In the genomic region with DNA sequence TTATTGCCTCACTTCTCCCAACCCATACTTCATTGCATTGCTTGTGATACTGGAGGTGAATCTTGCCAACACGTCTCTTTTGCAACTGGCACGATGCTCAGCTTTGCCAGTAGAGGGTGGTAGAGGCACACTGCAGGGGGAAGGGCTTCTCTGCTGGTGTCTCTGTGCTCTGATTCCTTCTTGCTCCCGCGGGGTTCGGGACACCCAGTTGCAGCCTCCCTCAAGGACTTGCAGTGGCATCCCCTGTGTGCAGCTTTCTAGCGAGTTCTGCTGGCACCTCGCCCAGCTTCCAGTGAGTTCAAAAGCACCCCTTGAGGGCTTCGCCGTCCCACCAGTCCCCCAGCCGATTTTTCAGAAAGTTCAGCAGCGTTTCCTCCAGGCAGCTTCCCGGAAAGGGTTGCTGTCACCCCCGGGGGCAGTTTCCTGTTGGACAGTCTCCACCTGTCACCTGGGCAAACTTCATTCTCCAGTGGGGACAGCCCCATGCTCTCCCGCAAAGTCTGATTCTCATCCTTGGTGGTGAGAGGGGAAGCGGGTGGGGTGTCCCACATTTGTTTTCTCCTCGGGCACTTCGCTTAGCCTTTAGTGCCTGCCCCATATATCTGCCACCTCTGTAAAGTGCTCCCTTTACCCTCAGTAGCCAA, we compare ENCODE assay signal across 1 cellular context.
A peak's percentile ranks its signal among the peaks of the same experiment; 100 is the strongest.
TF ChIP-seq lines count a peak whose summit lies in the region.

No MANE protein-coding gene starts in this region.

TF ChIP-seq in H1, 55 proteins besides CTCF, POLR2A, EP300 and RAD21:
- TF ChIP-seq YY1 (IDR thresholded peaks at IDR 0.05; ENCODE audit: low read depth, low read length) (no peak), KDM4A (IDR thresholded peaks at IDR 0.05; ENCODE audit: low read depth, low read length, severe bottlenecking) (peak; percentile 45), ZNF274 (IDR thresholded peaks at IDR 0.05; ENCODE audit: borderline replicate concordance, extremely low read depth, low read length) (no peak), SIN3A (conservative IDR thresholded peaks at IDR 0.05 in 1 of 2, IDR thresholded peaks at IDR 0.05 in 1 of 2; ENCODE audit: low read depth in 1 of 2, low read length in 2 of 2) (no peak), TAF1 (IDR thresholded peaks at IDR 0.05; ENCODE audit: low read depth, low read length) (no peak), PHF8 (conservative IDR thresholded peaks at IDR 0.05; ENCODE audit: low read depth, low read length) (no peak), POU5F1 (IDR thresholded peaks at IDR 0.05; ENCODE audit: low read depth, low read length) (no peak), KDM1A (IDR thresholded peaks at IDR 0.05; ENCODE audit: borderline replicate concordance, low read length) (no peak), SP1 (IDR thresholded peaks at IDR 0.05; ENCODE audit: low read depth, low read length) (no peak), JUN (IDR thresholded peaks at IDR 0.05; ENCODE audit: low read depth, low read length) (no peak), SIX5 (IDR thresholded peaks at IDR 0.05; ENCODE audit: low read depth, low read length) (no peak), TBP (IDR thresholded peaks at IDR 0.05; ENCODE audit: low read depth, low read length) (no peak), KDM5A (IDR thresholded peaks at IDR 0.05; ENCODE audit: low read length) (no peak), CEBPB (IDR thresholded peaks at IDR 0.05; ENCODE audit: low read depth, low read length) (peak; percentile 30; the same call in 1 of the 2 replicates), HDAC2 (IDR thresholded peaks at IDR 0.05; ENCODE audit: borderline replicate concordance in 1 of 2, low read depth in 2 of 2, low read length in 2 of 2) (no peak), TCF12 (IDR thresholded peaks at IDR 0.05; ENCODE audit: low read depth, low read length) (no peak), ASH2L (IDR thresholded peaks at IDR 0.05; ENCODE audit: low read length) (no peak)
- TF ChIP-seq, protein P1, sequence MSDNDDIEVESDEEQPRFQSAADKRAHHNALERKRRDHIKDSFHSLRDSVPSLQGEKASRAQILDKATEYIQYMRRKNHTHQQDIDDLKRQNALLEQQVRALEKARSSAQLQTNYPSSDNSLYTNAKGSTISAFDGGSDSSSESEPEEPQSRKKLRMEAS (IDR thresholded peaks at IDR 0.05): no peak
